In genomic region chr17:60557805-60558204, GRCh38 we compare ENCODE assay signal across 2 cellular contexts.
A peak's percentile ranks its signal among the peaks of the same experiment; 100 is the strongest.
TF ChIP-seq lines count a peak whose summit lies in the region.

No MANE protein-coding gene starts in this region.

TF ChIP-seq in A549, 52 proteins besides CTCF, POLR2A, EP300 and RAD21 (continued from another document):
- TF ChIP-seq ZFP36 (IDR thresholded peaks at IDR 0.05; ENCODE audit: borderline replicate concordance, partially characterized antibody) (peak; percentile 19), ESRRA (IDR thresholded peaks at IDR 0.05; ENCODE audit: borderline replicate concordance, low read length) (no peak), FOXS1 (CRISPR knock-in tag; IDR thresholded peaks at IDR 0.05) (no peak), HDAC2 (IDR thresholded peaks at IDR 0.05) (no peak), NFE2L2 (conservative IDR thresholded peaks at IDR 0.05; ENCODE audit: low read length) (peak; percentile 67), CEBPB (IDR thresholded peaks at IDR 0.05) (no peak)

TF ChIP-seq in WTC11, 78 proteins besides CTCF, POLR2A, EP300 and RAD21:
- TF ChIP-seq CDX4 (CRISPR knock-in tag; IDR thresholded peaks at IDR 0.05; ENCODE audit: borderline replicate concordance) (no peak), ZSCAN18 (CRISPR knock-in tag; IDR thresholded peaks at IDR 0.05) (no peak), ZNF219 (CRISPR knock-in tag; IDR thresholded peaks at IDR 0.05; ENCODE audit: borderline replicate concordance) (no peak), ZBTB21 (CRISPR knock-in tag; IDR thresholded peaks at IDR 0.05; ENCODE audit: borderline replicate concordance) (no peak), ETV6 (CRISPR knock-in tag; IDR thresholded peaks at IDR 0.05) (no peak), NFATC4 (CRISPR knock-in tag; IDR thresholded peaks at IDR 0.05) (no peak), NR2C2 (CRISPR knock-in tag; IDR thresholded peaks at IDR 0.05) (no peak), OVOL2 (CRISPR knock-in tag; IDR thresholded peaks at IDR 0.05; ENCODE audit: borderline replicate concordance) (no peak), SOX15 (CRISPR knock-in tag; IDR thresholded peaks at IDR 0.05) (no peak), PRRX2 (CRISPR knock-in tag; IDR thresholded peaks at IDR 0.05) (no peak), TP53 (CRISPR knock-in tag; IDR thresholded peaks at IDR 0.05) (no peak), EMX1 (CRISPR knock-in tag; IDR thresholded peaks at IDR 0.05) (no peak), CREM (CRISPR knock-in tag; IDR thresholded peaks at IDR 0.05) (no peak)
- TF ChIP-seq, protein P1, sequence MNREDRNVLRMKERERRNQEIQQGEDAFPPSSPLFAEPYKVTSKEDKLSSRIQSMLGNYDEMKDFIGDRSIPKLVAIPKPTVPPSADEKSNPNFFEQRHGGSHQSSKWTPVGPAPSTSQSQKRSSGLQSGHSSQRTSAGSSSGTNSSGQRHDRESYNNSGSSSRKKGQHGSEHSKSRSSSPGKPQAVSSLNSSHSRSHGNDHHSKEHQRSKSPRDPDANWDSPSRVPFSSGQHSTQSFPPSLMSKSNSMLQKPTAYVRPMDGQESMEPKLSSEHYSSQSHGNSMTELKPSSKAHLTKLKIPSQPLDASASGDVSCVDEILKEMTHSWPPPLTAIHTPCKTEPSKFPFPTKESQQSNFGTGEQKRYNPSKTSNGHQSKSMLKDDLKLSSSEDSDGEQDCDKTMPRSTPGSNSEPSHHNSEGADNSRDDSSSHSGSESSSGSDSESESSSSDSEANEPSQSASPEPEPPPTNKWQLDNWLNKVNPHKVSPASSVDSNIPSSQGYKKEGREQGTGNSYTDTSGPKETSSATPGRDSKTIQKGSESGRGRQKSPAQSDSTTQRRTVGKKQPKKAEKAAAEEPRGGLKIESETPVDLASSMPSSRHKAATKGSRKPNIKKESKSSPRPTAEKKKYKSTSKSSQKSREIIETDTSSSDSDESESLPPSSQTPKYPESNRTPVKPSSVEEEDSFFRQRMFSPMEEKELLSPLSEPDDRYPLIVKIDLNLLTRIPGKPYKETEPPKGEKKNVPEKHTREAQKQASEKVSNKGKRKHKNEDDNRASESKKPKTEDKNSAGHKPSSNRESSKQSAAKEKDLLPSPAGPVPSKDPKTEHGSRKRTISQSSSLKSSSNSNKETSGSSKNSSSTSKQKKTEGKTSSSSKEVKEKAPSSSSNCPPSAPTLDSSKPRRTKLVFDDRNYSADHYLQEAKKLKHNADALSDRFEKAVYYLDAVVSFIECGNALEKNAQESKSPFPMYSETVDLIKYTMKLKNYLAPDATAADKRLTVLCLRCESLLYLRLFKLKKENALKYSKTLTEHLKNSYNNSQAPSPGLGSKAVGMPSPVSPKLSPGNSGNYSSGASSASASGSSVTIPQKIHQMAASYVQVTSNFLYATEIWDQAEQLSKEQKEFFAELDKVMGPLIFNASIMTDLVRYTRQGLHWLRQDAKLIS (CRISPR knock-in tag; IDR thresholded peaks at IDR 0.05; ENCODE audit: borderline replicate concordance): no peak
- TF ChIP-seq, protein P2, sequence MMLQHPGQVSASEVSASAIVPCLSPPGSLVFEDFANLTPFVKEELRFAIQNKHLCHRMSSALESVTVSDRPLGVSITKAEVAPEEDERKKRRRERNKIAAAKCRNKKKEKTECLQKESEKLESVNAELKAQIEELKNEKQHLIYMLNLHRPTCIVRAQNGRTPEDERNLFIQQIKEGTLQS (CRISPR knock-in tag; conservative IDR thresholded peaks at IDR 0.05): no peak
